1 cellular context compared by ENCODE assay signal in genomic region chr11:61886643-61887042, GRCh38.
TF ChIP-seq lines count a peak whose summit lies in the region.

No MANE protein-coding gene starts in this region.

TF ChIP-seq in H1, 55 proteins besides CTCF, POLR2A, EP300 and RAD21:
- no peak for TF ChIP-seq FOSL1 (IDR thresholded peaks at IDR 0.05; ENCODE audit: insufficient read depth, low read depth, low read length)
